ENCODE assay signal across 25 cellular contexts in the genomic region with DNA sequence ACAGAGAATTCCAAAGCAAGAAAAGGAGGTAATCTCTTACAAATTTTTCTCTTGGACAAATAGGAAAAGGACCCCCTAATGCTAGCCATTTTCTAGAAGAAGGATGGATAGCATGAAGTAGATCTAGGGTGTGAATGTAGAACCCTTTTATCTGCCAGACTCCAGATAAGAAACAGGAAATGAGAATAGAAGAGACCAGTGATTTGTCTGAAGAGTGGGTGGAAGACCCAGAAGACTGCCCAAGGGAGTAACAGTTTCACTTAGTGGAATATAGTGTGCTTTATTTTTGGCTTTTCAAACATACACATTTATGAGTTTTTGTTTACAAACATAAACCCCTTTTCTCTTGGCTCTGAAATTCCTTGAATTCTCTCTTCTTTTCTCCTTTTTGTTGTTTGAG. TPM values are rescaled to one million over a fixed set of nuclear protein-coding genes. Genes with fewer than 3 reads are reported as not detected.
"Had no signal": no experiment of that assay in that cellular context is flagged by ENCODE, and none has a peak within 500 bp of the region (broad histone marks: within the 10 kb centered on the region; RNA-seq: fewer than 3 reads in every experiment).

No MANE protein-coding gene starts in this region.

- H3K4me1 ChIP-seq: right lobe of liver had no signal

- H3K27me3 ChIP-seq: foreskin keratinocyte, hepatocyte, neutrophil, right lobe of liver, stomach, thyroid gland, upper lobe of right lung had no signal

- H3K36me3 ChIP-seq: neutrophil, right lobe of liver, stomach, thyroid gland, upper lobe of right lung had no signal

- H3K4me2 ChIP-seq: hepatocyte had no signal

- H3K27ac ChIP-seq: foreskin keratinocyte, hepatocyte, neutrophil, psoas muscle, right lobe of liver, stomach, thyroid gland, upper lobe of right lung had no signal

- H3K9me3 Mint-ChIP-seq: dendritic cell treated with granulocyte-macrophage colony-stimulating factor and Interleukin-4, amounts not matched to agents 40 ng/mL and 50 ng/mL, for 4 days; effector memory CD8-positive, alpha-beta T cell; naive thymus-derived CD4-positive, alpha-beta T cell had no signal

- H2AFZ ChIP-seq: hepatocyte had no signal

- FAIRE-seq: colon had no signal

- H3K27me3 Mint-ChIP-seq: dendritic cell treated with granulocyte-macrophage colony-stimulating factor and Interleukin-4, amounts not matched to agents 40 ng/mL and 50 ng/mL, for 4 days; effector memory CD8-positive, alpha-beta T cell; naive thymus-derived CD4-positive, alpha-beta T cell had no signal

- DNase-seq: cerebellar nuclear complex; effector memory CD8-positive, alpha-beta T cell; foreskin keratinocyte; head of caudate nucleus; left colon; left ventricle myocardium superior; naive thymus-derived CD4-positive, alpha-beta T cell; psoas muscle; retina; right lobe of liver; stimulated activated CD4-positive, alpha-beta T cell treated with anti-CD3 and anti-CD28 coated beads, Interleukin-2, amount 100 ng/mL, for 24 hours; stimulated activated CD4-positive, alpha-beta T cell treated with anti-CD3 and anti-CD28 coated beads, Interleukin-4, amount 100 ng/mL, for 4 hours; stimulated activated naive CD4-positive, alpha-beta T cell; stomach; thyroid gland; upper lobe of right lung had no signal

- H3K79me2 ChIP-seq: hepatocyte had no signal

- ATAC-seq: effector memory CD8-positive, alpha-beta T cell; foreskin keratinocyte; left colon; left ventricle myocardium superior; naive thymus-derived CD4-positive, alpha-beta T cell; psoas muscle; right lobe of liver; upper lobe of right lung had no signal

- H3K4me3 ChIP-seq: hepatocyte, lung, psoas muscle, right lobe of liver, stomach, thyroid gland, upper lobe of right lung had no signal

- H3K9me3 ChIP-seq: neutrophil, psoas muscle, right lobe of liver, stomach, thyroid gland, upper lobe of right lung had no signal

- H3K4me3 Mint-ChIP-seq: dendritic cell treated with granulocyte-macrophage colony-stimulating factor and Interleukin-4, amounts not matched to agents 40 ng/mL and 50 ng/mL, for 4 days; effector memory CD8-positive, alpha-beta T cell; naive thymus-derived CD4-positive, alpha-beta T cell had no signal

- H3K27ac Mint-ChIP-seq: dendritic cell treated with granulocyte-macrophage colony-stimulating factor and Interleukin-4, amounts not matched to agents 40 ng/mL and 50 ng/mL, for 4 days; effector memory CD8-positive, alpha-beta T cell; naive thymus-derived CD4-positive, alpha-beta T cell had no signal

RNA-seq across cellular contexts. Expression of gene ECM2, which starts 25.0 kb away (rescaled TPM):
- total RNA-seq: epithelial cell of proximal tubule; kidney epithelial cell; naive thymus-derived CD4-positive, alpha-beta T cell had no signal
- polyA plus RNA-seq: naive thymus-derived CD4-positive, alpha-beta T cell; neural cell had no signal

RNA-seq across cellular contexts. Expression of gene ASPN, which starts 28.4 kb away (rescaled TPM):
- total RNA-seq: epithelial cell of proximal tubule; foreskin keratinocyte; kidney epithelial cell; mononuclear cell; naive thymus-derived CD4-positive, alpha-beta T cell had no signal
- polyA plus RNA-seq: naive thymus-derived CD4-positive, alpha-beta T cell had no signal
